ENCODE assay signal across 8 cellular contexts in the genomic region with DNA sequence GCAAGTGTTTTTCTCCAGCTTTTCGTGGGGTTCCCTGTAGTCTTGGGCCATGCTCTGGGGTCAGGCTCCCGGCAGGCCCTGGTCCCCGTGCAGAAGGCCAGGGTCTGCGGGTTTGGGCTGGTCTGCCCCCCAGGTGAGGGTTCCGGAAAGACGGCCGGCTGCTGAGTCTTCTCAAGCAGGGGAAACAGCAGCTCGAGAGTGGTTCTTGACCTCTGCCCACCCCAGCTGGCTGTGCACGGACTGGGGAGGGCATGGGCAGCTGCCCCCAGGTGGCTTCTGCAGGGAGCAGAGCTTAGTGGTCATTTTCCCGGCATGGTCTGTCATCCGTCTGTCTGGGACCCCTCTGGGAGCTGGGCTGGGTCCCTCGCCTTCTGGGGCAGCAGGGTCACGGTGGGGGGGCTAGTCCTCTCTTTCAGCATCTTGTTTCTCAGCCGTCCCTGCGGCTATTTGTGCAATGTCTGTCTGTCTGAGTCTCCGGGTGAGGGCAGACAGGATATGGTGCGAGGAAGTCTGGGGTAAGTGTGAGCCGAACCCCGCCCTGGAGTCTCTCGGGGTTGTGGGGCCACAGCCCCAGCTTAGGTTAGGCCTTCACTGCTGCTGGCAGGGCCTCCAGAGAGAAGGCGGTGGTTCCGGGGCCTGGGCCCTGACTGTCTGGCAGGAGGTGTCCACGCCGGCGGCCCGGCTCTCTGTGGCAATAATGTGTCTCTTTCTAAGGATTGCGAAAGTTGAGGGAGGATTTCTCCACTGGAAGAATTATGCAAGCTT. TPM values are rescaled to one million over a fixed set of nuclear protein-coding genes. Genes with fewer than 3 reads are reported as not detected.
DNase-seq lines count a peak whose midpoint lies in the region; ATAC-seq and TF ChIP-seq lines count a peak whose summit lies in the region.

No MANE protein-coding gene starts in this region.

- no peak overlapping the region for H2AFZ ChIP-seq in IMR-90 (replicated peaks; ENCODE audit: low read length, poor library complexity)

- H3K9me3 ChIP-seq in BLaER1 treated with 17β-estradiol and CSF1 and Interleukin-3, amounts not matched to agents 10 nM and 100 nM (replicated peaks in 1 of 11) = no peaks in the 10 kb centered on the region
- H3K9me3 ChIP-seq in IMR-90 (ENCODE audit: control insufficient read depth, insufficient read depth, low read length) = no peaks in the 10 kb centered on the region
- H3K9me3 ChIP-seq in endodermal cell (ENCODE audit: control insufficient read depth, low read length) = no peaks in the 10 kb centered on the region
- no peaks in the 10 kb centered on the region for H3K9me3 ChIP-seq in mucosa of stomach (ENCODE audit: control insufficient read depth, low read length)

- CTCF ChIA-PET in IMR-90 (lab: Yijun Ruan, JAX) = interaction anchor here (0.6 to 1.2 kb wide), 3 partner anchors 39 to 190 kb away, joined by 3 to 5 read pairs (median 4); partner anchors contain the start of gene FAAP20
- CTCF ChIA-PET in activated CD8-positive, alpha-beta T cell treated with anti-CD3 and anti-CD28 coated beads, Interleukin-2, amount 10 ng/mL, durations not matched to agents 7 days and 5 days (lab: Charles Lee) = interaction anchor here (0.6 to 6.4 kb wide), 14 partner anchors 13 to 148 kb away, joined by 3 to 32 read pairs (median 4); partner anchors contain the start of gene FAAP20

- H3K27ac Mint-ChIP-seq in activated CD8-positive, alpha-beta T cell treated with anti-CD3 and anti-CD28 coated beads, Interleukin-2, amount 10 ng/mL, durations not matched to agents 7 days and 5 days = peak overlapping the region; percentile 90
- H3K27ac Mint-ChIP-seq in endodermal cell = peak overlapping the region; percentile 52
- H3K27ac Mint-ChIP-seq in stimulated activated naive CD8-positive, alpha-beta T cell treated with anti-CD3 and anti-CD28 coated beads, Interleukin-15, Interleukin-2, amounts not matched to agents 100 ng/mL and 50 ng/mL, for 24 hours = peak overlapping the region; percentile 80

- in situ Hi-C loops in IMR-90 (cut with MboI; ENCODE audit: low sequenced_read_pairs) = loop anchor here (5.0 kb wide), 1 partner anchor 37 kb away; no protein-coding TSS in a partner anchor

- H3K4me1 Mint-ChIP-seq in activated CD8-positive, alpha-beta T cell treated with anti-CD3 and anti-CD28 coated beads, Interleukin-2, amount 10 ng/mL, durations not matched to agents 7 days and 5 days (ENCODE audit: low read depth) = peaks cover 78% of the 10 kb centered on the region
- H3K4me1 Mint-ChIP-seq in endodermal cell = peaks cover 52% of the 10 kb centered on the region
- peaks cover 77% of the 10 kb centered on the region for H3K4me1 Mint-ChIP-seq in stimulated activated naive CD8-positive, alpha-beta T cell treated with anti-CD3 and anti-CD28 coated beads, Interleukin-15, Interleukin-2, amounts not matched to agents 100 ng/mL and 50 ng/mL, for 24 hours (ENCODE audit: low read depth)

- no TSS peak for BruUV-seq in IMR-90 (replicated peaks; lab: Mats Ljungman, UMichigan)

- H3K23ac ChIP-seq in IMR-90 (ENCODE audit: low read depth, low read length) = peak overlapping the region; percentile 53

- peak; percentile 87 for DNase-seq in IMR-90
- DNase-seq in activated CD8-positive, alpha-beta T cell treated with anti-CD3 and anti-CD28 coated beads, Interleukin-2, amount 10 ng/mL, durations not matched to agents 7 days and 5 days = peak; percentile 90
- no peak for DNase-seq in endodermal cell

- H3K79me1 ChIP-seq in IMR-90 (ENCODE audit: low read depth in 1 of 2, low read length in 2 of 2) = peaks cover 0 to 31% of the 10 kb centered on the region in 2 experiments; a peak in 2 of 4 replicates

- no peak for TF ChIP-seq RAD21 in IMR-90 (IDR thresholded peaks at IDR 0.05; ENCODE audit: low read length)

- TF ChIP-seq POLR2A in IMR-90 (IDR thresholded peaks at IDR 0.05; ENCODE audit: low read depth, low read length) = no peak

- intact Hi-C loops in IMR-90 (cut with micrococcal nuclease) = loop anchor here (2.0 to 5.0 kb wide), 2 partner anchors 43 to 57 kb away; no protein-coding TSS in a partner anchor

- peaks cover 29% of the 10 kb centered on the region for H3K36me3 Mint-ChIP-seq in activated CD8-positive, alpha-beta T cell treated with anti-CD3 and anti-CD28 coated beads, Interleukin-2, amount 10 ng/mL, durations not matched to agents 7 days and 5 days (ENCODE audit: low read depth)
- H3K36me3 Mint-ChIP-seq in endodermal cell (ENCODE audit: low read depth) = peaks cover 8% of the 10 kb centered on the region
- peaks cover 7% of the 10 kb centered on the region for H3K36me3 Mint-ChIP-seq in stimulated activated naive CD8-positive, alpha-beta T cell treated with anti-CD3 and anti-CD28 coated beads, Interleukin-15, Interleukin-2, amounts not matched to agents 100 ng/mL and 50 ng/mL, for 24 hours (ENCODE audit: low read depth)

- H2AK5ac ChIP-seq in IMR-90 (ENCODE audit: low read depth, low read length) = peak overlapping the region; percentile 48

- H3K27me3 Mint-ChIP-seq in activated CD8-positive, alpha-beta T cell treated with anti-CD3 and anti-CD28 coated beads, Interleukin-2, amount 10 ng/mL, durations not matched to agents 7 days and 5 days (ENCODE audit: low read depth) = no peaks in the 10 kb centered on the region
- no peaks in the 10 kb centered on the region for H3K27me3 Mint-ChIP-seq in endodermal cell (ENCODE audit: insufficient read depth)
- H3K27me3 Mint-ChIP-seq in stimulated activated naive CD8-positive, alpha-beta T cell treated with anti-CD3 and anti-CD28 coated beads, Interleukin-15, Interleukin-2, amounts not matched to agents 100 ng/mL and 50 ng/mL, for 24 hours = no peaks in the 10 kb centered on the region

- ATAC-seq in IMR-90 (ENCODE audit: low read depth) = peak; percentile 43
- ATAC-seq in activated CD8-positive, alpha-beta T cell treated with anti-CD3 and anti-CD28 coated beads, Interleukin-2, amount 10 ng/mL, durations not matched to agents 7 days and 5 days = peak; percentile 73
- ATAC-seq in HG03378 (IDR thresholded peaks at IDR 0.05; ENCODE audit: unreplicated experiment) = no peak
- no peak for ATAC-seq in HG03108 (IDR thresholded peaks at IDR 0.05; ENCODE audit: unreplicated experiment)

- POLR2A ChIA-PET in IMR-90 (lab: Charles Lee; ENCODE audit: unreplicated experiment) = interaction anchor here (0.7 kb wide), 1 partner anchor 25 kb away, joined by 9 read pairs; no protein-coding TSS in a partner anchor
- POLR2A ChIA-PET in activated CD8-positive, alpha-beta T cell treated with anti-CD3 and anti-CD28 coated beads, Interleukin-2, amount 10 ng/mL, durations not matched to agents 7 days and 5 days (lab: Charles Lee) = interaction anchor here (0.6 to 5.3 kb wide), 6 partner anchors 22 to 147 kb away, joined by 3 to 36 read pairs (median 4); partner anchors contain the start of gene FAAP20

- WGBS in IMR-90 (ENCODE audit: extremely low coverage in 2 of 2, insufficient read length in 1 of 2), 2 experiments = 21% methylated on average over 15 of the region's 27 CpGs; no CpG with 5 or more reads in 1 of the 2 experiments
- 87 to 88% methylated on average over 23 to 27 of the region's 27 CpGs for WGBS in endodermal cell (ENCODE audit: insufficient coverage in 1 of 2, insufficient read length in 1 of 2), 2 experiments

- H3K56ac ChIP-seq in IMR-90 (ENCODE audit: extremely low read depth, insufficient read depth, low read length) = peak overlapping the region; percentile 50; the same call in 1 of the 2 replicates

- peaks cover 0 to 70% (median 18%) of the 10 kb centered on the region in 11 experiments; a peak in 13 of 22 replicates for H3K36me3 ChIP-seq in BLaER1 treated with 17β-estradiol and CSF1 and Interleukin-3, amounts not matched to agents 10 nM and 100 nM
- peaks cover 4% of the 10 kb centered on the region; the same call in 1 of the 2 replicates for H3K36me3 ChIP-seq in IMR-90 (ENCODE audit: control insufficient read depth, insufficient read depth, low read length)
- peaks cover 8% of the 10 kb centered on the region for H3K36me3 ChIP-seq in endodermal cell (ENCODE audit: control insufficient read depth, insufficient read depth, low read length)
- no peaks in the 10 kb centered on the region for H3K36me3 ChIP-seq in mucosa of stomach (ENCODE audit: control insufficient read depth, insufficient read depth, low read length)

- H3K27ac ChIP-seq in BLaER1 treated with 17β-estradiol and CSF1 and Interleukin-3, amounts not matched to agents 10 nM and 100 nM = peak overlapping the region; percentile 76 to 97 (median 93)
- H3K27ac ChIP-seq in IMR-90 (ENCODE audit: insufficient read depth, low read length) (peak overlapping the region; percentile 74), endodermal cell (ENCODE audit: low read depth, low read length) (peak overlapping the region; percentile 55)

- H2BK20ac ChIP-seq in IMR-90 (ENCODE audit: low read depth, low read length) = no peak overlapping the region; the same call in 1 of the 2 replicates

- H3K18ac ChIP-seq in IMR-90 (ENCODE audit: low read depth, low read length) = no peak overlapping the region

- peaks cover 0 to 13% (median 9%) of the 10 kb centered on the region in 11 experiments; a peak in 10 of 22 replicates for H3K27me3 ChIP-seq in BLaER1 treated with 17β-estradiol and CSF1 and Interleukin-3, amounts not matched to agents 10 nM and 100 nM
- H3K27me3 ChIP-seq in IMR-90 (ENCODE audit: control insufficient read depth, insufficient read depth, low read length) = no peaks in the 10 kb centered on the region
- H3K27me3 ChIP-seq in endodermal cell (ENCODE audit: control insufficient read depth, insufficient read depth, low read length, poor library complexity, severe bottlenecking) = no peaks in the 10 kb centered on the region
- H3K27me3 ChIP-seq in mucosa of stomach (ENCODE audit: control insufficient read depth, insufficient read depth, low read length) = no peaks in the 10 kb centered on the region

- no peaks in the 10 kb centered on the region for H3K9me3 Mint-ChIP-seq in activated CD8-positive, alpha-beta T cell treated with anti-CD3 and anti-CD28 coated beads, Interleukin-2, amount 10 ng/mL, durations not matched to agents 7 days and 5 days (ENCODE audit: insufficient read depth)
- no peaks in the 10 kb centered on the region for H3K9me3 Mint-ChIP-seq in endodermal cell
- H3K9me3 Mint-ChIP-seq in stimulated activated naive CD8-positive, alpha-beta T cell treated with anti-CD3 and anti-CD28 coated beads, Interleukin-15, Interleukin-2, amounts not matched to agents 100 ng/mL and 50 ng/mL, for 24 hours = no peaks in the 10 kb centered on the region

- peak overlapping the region; percentile 52 for H3K14ac ChIP-seq in IMR-90 (replicated peaks; ENCODE audit: low read depth, low read length)

- H3K4ac ChIP-seq in IMR-90 (ENCODE audit: low read depth, low read length) = peak overlapping the region; percentile 73

- peak overlapping the region; percentile 30; the same call in 1 of the 2 replicates for H4K91ac ChIP-seq in IMR-90 (ENCODE audit: insufficient read depth, low read depth, low read length)

- peak overlapping the region; percentile 49 for H2BK5ac ChIP-seq in IMR-90 (ENCODE audit: low read depth, low read length, poor library complexity, severe bottlenecking)

- dilution Hi-C loops in IMR-90 (cut with HindIII; ENCODE audit: low sequenced_read_pairs, unreplicated experiment) = no loop called here

- H4K8ac ChIP-seq in IMR-90 (ENCODE audit: low read depth in 2 of 2, low read length in 2 of 2) = no peak overlapping the region

- H2BK120ac ChIP-seq in IMR-90 (ENCODE audit: low read depth, low read length) = peak overlapping the region; percentile 14; the same call in 1 of the 2 replicates

- TF ChIP-seq CTCF in IMR-90 (conservative IDR thresholded peaks at IDR 0.05; ENCODE audit: low read depth, low read length) (no peak), endodermal cell (conservative IDR thresholded peaks at IDR 0.05) (no peak)

- peaks cover 90 to 100% (median 97%) of the 10 kb centered on the region in 10 experiments for H3K4me1 ChIP-seq in BLaER1 treated with 17β-estradiol and CSF1 and Interleukin-3, amounts not matched to agents 10 nM and 100 nM
- H3K4me1 ChIP-seq in IMR-90 (ENCODE audit: control insufficient read depth, insufficient read depth, low read length) (peaks cover 46% of the 10 kb centered on the region), endodermal cell (ENCODE audit: control insufficient read depth, insufficient read depth, low read length) (peaks cover 11% of the 10 kb centered on the region), mucosa of stomach (ENCODE audit: control insufficient read depth, insufficient read depth, low read length) (peaks cover 94% of the 10 kb centered on the region)

- H2AK9ac ChIP-seq in IMR-90 (replicated peaks; ENCODE audit: low read depth, low read length, poor library complexity) = peak overlapping the region; percentile 86

- no peak overlapping the region for H2BK15ac ChIP-seq in IMR-90 (ENCODE audit: low read depth, low read length)

- peaks cover 94 to 100% (median 100%) of the 10 kb centered on the region in 11 experiments for H4K20me1 ChIP-seq in BLaER1 treated with 17β-estradiol and CSF1 and Interleukin-3, amounts not matched to agents 10 nM and 100 nM
- H4K20me1 ChIP-seq in IMR-90 (ENCODE audit: insufficient read depth, low read length) = peaks cover 99% of the 10 kb centered on the region

- H3K9ac ChIP-seq in BLaER1 treated with 17β-estradiol and CSF1 and Interleukin-3, amounts not matched to agents 10 nM and 100 nM = peak overlapping the region; percentile 78 to 92 (median 87)
- H3K9ac ChIP-seq in IMR-90 (ENCODE audit: low read depth, low read length) (peak overlapping the region; percentile 36), endodermal cell (ENCODE audit: extremely low read depth, low read length, poor library complexity, severe bottlenecking) (no peak overlapping the region), mucosa of stomach (ENCODE audit: low read length) (peak overlapping the region; percentile 47)

- H3K4me3 ChIP-seq in BLaER1 treated with 17β-estradiol and CSF1 and Interleukin-3, amounts not matched to agents 10 nM and 100 nM = peak overlapping the region in 9 of 10 experiments; percentile 51 to 98 (median 89); a peak in 18 of 20 replicates
- no peak overlapping the region for H3K4me3 ChIP-seq in IMR-90 (ENCODE audit: insufficient read depth, low read depth, low read length)
- no peak overlapping the region for H3K4me3 ChIP-seq in endodermal cell (ENCODE audit: low read length)
- no peak overlapping the region for H3K4me3 ChIP-seq in mucosa of stomach (ENCODE audit: low read length)

- no peak overlapping the region for H4K5ac ChIP-seq in IMR-90 (ENCODE audit: low read depth, low read length)

- H3K4me3 Mint-ChIP-seq in activated CD8-positive, alpha-beta T cell treated with anti-CD3 and anti-CD28 coated beads, Interleukin-2, amount 10 ng/mL, durations not matched to agents 7 days and 5 days = peak overlapping the region; percentile 77
- H3K4me3 Mint-ChIP-seq in endodermal cell = no peak overlapping the region
- H3K4me3 Mint-ChIP-seq in stimulated activated naive CD8-positive, alpha-beta T cell treated with anti-CD3 and anti-CD28 coated beads, Interleukin-15, Interleukin-2, amounts not matched to agents 100 ng/mL and 50 ng/mL, for 24 hours = peak overlapping the region; percentile 71

- peak overlapping the region; percentile 96 to 100 (median 100) for H3K4me2 ChIP-seq in BLaER1 treated with 17β-estradiol and CSF1 and Interleukin-3, amounts not matched to agents 10 nM and 100 nM
- peak overlapping the region; percentile 58 for H3K4me2 ChIP-seq in IMR-90 (ENCODE audit: low read depth, low read length)

- H3K9me1 ChIP-seq in IMR-90 (ENCODE audit: insufficient read depth, low read length) = peaks cover 18% of the 10 kb centered on the region

RNA-seq across cellular contexts. Expression of gene SKI, which starts 6.1 kb away (rescaled TPM):
- total RNA-seq in IMR-90 (2012; rRNA removed) = 2.3 and 3.9 TPM in 2 replicates
- polyA plus RNA-seq in IMR-90 (2012; rRNA removed) = 20.1 and 20.8 TPM in 2 replicates
- 13.7 and 20.7 TPM in 2 replicates for polyA plus RNA-seq in IMR-90 (2012; cell fraction: cytosol; rRNA removed)
- polyA plus RNA-seq in IMR-90 (2012; cell fraction: nucleus; rRNA removed; ENCODE audit: low replicate concordance) = 42.1 and 52.9 TPM in 2 replicates
- 10 to 100 TPM; 41.2 to 41.4 TPM for total RNA-seq in activated CD8-positive, alpha-beta T cell treated with anti-CD3 and anti-CD28 coated beads, Interleukin-2, amount 10 ng/mL, durations not matched to agents 7 days and 5 days
- 10 to 100 TPM; 65.4 to 79.2 TPM for total RNA-seq in endodermal cell
- 39.9 TPM for polyA plus RNA-seq in endodermal cell (2013, experiment 1 of 2)
- 37.7 TPM for polyA plus RNA-seq in endodermal cell (2013, experiment 2 of 2)

RNA-seq across cellular contexts. Expression of gene FAAP20, which starts 39.6 kb away (rescaled TPM):
- 6.5 and 7.5 TPM in 2 replicates for total RNA-seq in IMR-90 (2012; rRNA removed)
- polyA plus RNA-seq in IMR-90 (2012; rRNA removed) = 31.5 and 36.8 TPM in 2 replicates
- polyA plus RNA-seq in IMR-90 (2012; cell fraction: cytosol; rRNA removed) = 58.8 and 75.0 TPM in 2 replicates
- 59.9 and 123 TPM in 2 replicates for polyA plus RNA-seq in IMR-90 (2012; cell fraction: nucleus; rRNA removed; ENCODE audit: low replicate concordance)
- 10 to 100 TPM; 69.7 to 74.4 TPM for total RNA-seq in activated CD8-positive, alpha-beta T cell treated with anti-CD3 and anti-CD28 coated beads, Interleukin-2, amount 10 ng/mL, durations not matched to agents 7 days and 5 days
- total RNA-seq in endodermal cell = 100 to 1,000 TPM; 126 to 154 TPM
- 91.8 TPM for polyA plus RNA-seq in endodermal cell (2013, experiment 1 of 2)
- polyA plus RNA-seq in endodermal cell (2013, experiment 2 of 2) = 88.9 TPM

Comparison
In these comparisons a context has a peak if more than half of its experiments do, and no peak if none do; other contexts are left out.
1. H3K4me3 ChIP-seq: peak in BLaER1 treated with 17β-estradiol and CSF1 and Interleukin-3, amounts not matched to agents 10 nM and 100 nM (9 of 10); none in IMR-90 (single experiment), endodermal cell (single experiment) and mucosa of stomach (single experiment).
2. ATAC-seq: peak in IMR-90 (single experiment) and activated CD8-positive, alpha-beta T cell treated with anti-CD3 and anti-CD28 coated beads, Interleukin-2, amount 10 ng/mL, durations not matched to agents 7 days and 5 days (single experiment); none in HG03378 (single experiment) and HG03108 (single experiment).
3. Peak in every context shown above with its lines, with median percentiles within 50 percentile points of each other: H3K27ac ChIP-seq and H3K27ac Mint-ChIP-seq.